Comparison of ENCODE assay signal across 8 cellular contexts in the genomic region with DNA sequence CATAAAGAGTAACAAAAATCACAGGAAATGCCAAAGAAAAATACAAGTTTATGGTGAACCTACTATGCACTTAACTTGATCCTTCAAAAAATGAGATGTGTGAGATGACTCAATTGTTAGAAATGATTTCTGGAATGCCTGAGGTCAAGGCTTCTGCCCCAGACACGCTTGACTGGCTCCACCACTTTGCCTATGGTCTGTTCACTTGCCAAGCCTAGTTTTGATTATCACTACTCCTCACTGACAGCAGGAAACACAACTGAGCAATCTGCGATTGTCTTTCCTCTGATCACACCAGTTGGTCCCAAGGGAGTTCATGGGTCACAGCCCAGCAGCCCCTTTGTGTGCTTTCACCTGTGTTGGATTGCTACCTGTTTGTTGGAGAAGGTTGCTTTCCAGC. TPM values are rescaled to one million over a fixed set of nuclear protein-coding genes. Genes with fewer than 3 reads are reported as not detected.
DNase-seq lines count a peak whose midpoint lies in the region; ATAC-seq and FAIRE-seq lines count a peak whose summit lies in the region.

No MANE protein-coding gene starts in this region.

- H3K36me3 ChIP-seq in SJSA1 = no peaks in the 10 kb centered on the region

- H3K4me3 ChIP-seq in SJSA1 = no peak overlapping the region

- H3K27ac ChIP-seq in SJSA1 = 0 out of 2 replicates have a peak overlapping the region, but pooled peaks have one; percentile 49

- no peaks in the 10 kb centered on the region for H3K9me3 ChIP-seq in SJSA1 (replicated peaks)

- no peaks in the 10 kb centered on the region for H3K9me3 Mint-ChIP-seq in activated T-cell treated with anti-CD3 and anti-CD28 coated beads, Interleukin-2, amount 50 U/mL, for 4 hours

- no peak overlapping the region for H3K4me3 Mint-ChIP-seq in activated T-cell treated with anti-CD3 and anti-CD28 coated beads, Interleukin-2, amount 50 U/mL, for 4 hours

- ATAC-seq in GM19023 (IDR thresholded peaks at IDR 0.05; ENCODE audit: unreplicated experiment) (peak; percentile 69), HG02981 (IDR thresholded peaks at IDR 0.05; ENCODE audit: unreplicated experiment) (peak; percentile 98)
- ATAC-seq in activated T-cell treated with anti-CD3 and anti-CD28 coated beads, Interleukin-2, amount 50 U/mL, for 4 hours = no peak
- no peak for ATAC-seq in activated CD4-positive, CD25-positive, alpha-beta regulatory T cell treated with anti-CD3 and anti-CD28 coated beads, Interleukin-2, amount 50 U/mL, for 24 hours

- H3K4me1 ChIP-seq in SJSA1 (replicated peaks) = peaks cover 17% of the 10 kb centered on the region

- H3K27me3 ChIP-seq in SJSA1 (replicated peaks) = no peaks in the 10 kb centered on the region

- H3K4me1 Mint-ChIP-seq in activated T-cell treated with anti-CD3 and anti-CD28 coated beads, Interleukin-2, amount 50 U/mL, for 4 hours (ENCODE audit: low read depth) = no peaks in the 10 kb centered on the region

- H3K27me3 Mint-ChIP-seq in activated T-cell treated with anti-CD3 and anti-CD28 coated beads, Interleukin-2, amount 50 U/mL, for 4 hours (ENCODE audit: low read depth) = no peaks in the 10 kb centered on the region

- no peak for FAIRE-seq in frontal cortex (lab: Jason Lieb, UNC)

- DNase-seq in SJSA1 (ENCODE audit: low read depth in 1 of 2, low spot score in 2 of 2) = peak; percentile 45 to 49
- peak; percentile 91 for DNase-seq in renal cortical epithelial cell (ENCODE audit: low read depth)
- DNase-seq in activated T-cell treated with anti-CD3 and anti-CD28 coated beads, Interleukin-2, amount 50 U/mL, for 1 hour = no peak
- no peak for DNase-seq in activated T-cell treated with anti-CD3 and anti-CD28 coated beads, Interleukin-2, amount 50 U/mL, for 4 hours
- DNase-seq in frontal cortex (ENCODE audit: low spot score in 2 of 2) = no peak

- H3K36me3 Mint-ChIP-seq in activated T-cell treated with anti-CD3 and anti-CD28 coated beads, Interleukin-2, amount 50 U/mL, for 4 hours (ENCODE audit: insufficient read depth) = no peaks in the 10 kb centered on the region

RNA-seq across cellular contexts. Expression of gene PRDM10, which starts 20.6 kb away (rescaled TPM):
- total RNA-seq in SJSA1 (2014; rRNA removed; shearing (Covaris generic)) = 3.5 and 4.0 TPM in 2 replicates
- 3.6 and 10.0 TPM in 2 replicates for total RNA-seq in renal cortical epithelial cell
- total RNA-seq in activated T-cell treated with anti-CD3 and anti-CD28 coated beads, Interleukin-2, amount 50 U/mL, for 4 hours = 10 to 100 TPM; 10.1 to 13.9 (median 12.2) TPM
- 11.4 TPM for total RNA-seq in frontal cortex

RNA-seq across cellular contexts. Expression of gene APLP2, which starts 46.5 kb away (rescaled TPM):
- 137 and 149 TPM in 2 replicates for total RNA-seq in SJSA1 (2014; rRNA removed; shearing (Covaris generic))
- total RNA-seq in renal cortical epithelial cell = 426 and 1,085 TPM in 2 replicates
- total RNA-seq in activated T-cell treated with anti-CD3 and anti-CD28 coated beads, Interleukin-2, amount 50 U/mL, for 4 hours = 10 to 100 TPM; 53.5 to 70.6 (median 60.4) TPM
- 241 TPM for total RNA-seq in frontal cortex

Comparison
In these comparisons a context has a peak if more than half of its experiments do, and no peak if none do; other contexts are left out.
1. ATAC-seq: peak in GM19023 (single experiment) and HG02981 (single experiment); none in activated T-cell treated with anti-CD3 and anti-CD28 coated beads, Interleukin-2, amount 50 U/mL, for 4 hours (0 of 2) and activated CD4-positive, CD25-positive, alpha-beta regulatory T cell treated with anti-CD3 and anti-CD28 coated beads, Interleukin-2, amount 50 U/mL, for 24 hours (0 of 2).
2. DNase-seq: peak in SJSA1 (2 of 2) and renal cortical epithelial cell (single experiment); none in activated T-cell treated with anti-CD3 and anti-CD28 coated beads, Interleukin-2, amount 50 U/mL, for 1 hour (single experiment), activated T-cell treated with anti-CD3 and anti-CD28 coated beads, Interleukin-2, amount 50 U/mL, for 4 hours (single experiment) and frontal cortex (0 of 2).